ENCODE assay signal across 9 cellular contexts in the genomic region with DNA sequence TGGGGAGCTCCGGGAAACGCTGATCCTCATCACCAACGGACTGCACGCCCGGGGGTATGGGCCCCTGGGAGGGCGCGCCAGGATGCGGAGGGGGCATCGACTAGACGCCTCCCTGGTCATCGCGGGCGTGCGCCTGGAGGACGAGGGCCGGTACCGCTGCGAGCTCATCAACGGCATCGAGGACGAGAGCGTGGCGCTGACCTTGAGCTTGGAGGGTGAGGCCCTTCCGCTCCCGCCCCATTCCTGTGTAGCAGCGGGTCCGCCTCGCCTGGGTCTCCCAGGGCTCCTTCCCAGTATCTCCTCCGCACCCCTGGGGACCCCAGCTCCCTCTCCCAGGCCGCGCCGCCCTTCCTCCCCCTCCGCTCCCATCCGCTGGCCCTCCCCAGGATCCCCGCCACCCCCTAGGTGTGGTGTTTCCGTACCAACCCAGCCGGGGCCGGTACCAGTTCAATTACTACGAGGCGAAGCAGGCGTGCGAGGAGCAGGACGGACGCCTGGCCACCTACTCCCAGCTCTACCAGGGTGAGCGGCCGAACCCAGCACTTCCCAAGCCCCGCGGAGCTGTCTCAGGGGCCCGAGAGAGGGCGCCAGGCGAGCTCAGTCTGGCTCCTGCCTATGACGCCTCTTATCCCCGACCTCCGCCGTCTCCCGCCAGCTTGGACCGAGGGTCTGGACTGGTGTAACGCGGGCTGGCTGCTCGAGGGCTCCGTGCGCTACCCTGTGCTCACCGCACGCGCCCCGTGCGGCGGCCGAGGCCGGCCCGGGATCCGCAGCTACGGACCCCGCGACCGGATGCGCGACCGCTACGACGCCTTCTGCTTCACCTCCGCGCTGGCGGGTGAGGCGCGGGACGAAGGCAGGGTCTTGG. TPM values are rescaled to one million over a fixed set of nuclear protein-coding genes. Genes with fewer than 3 reads are reported as not detected.
DNase-seq lines count a peak whose midpoint lies in the region; ATAC-seq and TF ChIP-seq lines count a peak whose summit lies in the region.
"Had no signal": no experiment of that assay in that cellular context is flagged by ENCODE, and none has a peak within 500 bp of the region (broad histone marks: within the 10 kb centered on the region; RNA-seq: fewer than 3 reads in every experiment).

No MANE protein-coding gene starts in this region.

- H3K4me1 ChIP-seq in upper lobe of left lung: peaks cover 20 to 26% (median 22%) of the 10 kb centered on the region in 4 donors

- no peaks in the 10 kb centered on the region for H3K9me3 Mint-ChIP-seq in activated CD4-positive, alpha-beta T cell treated with anti-CD3 and anti-CD28 coated beads, Interleukin-2, amount 10 ng/mL, durations not matched to agents 24 days and 14 days
- H3K9me3 Mint-ChIP-seq in naive B cell: no peaks in the 10 kb centered on the region

- no peaks in the 10 kb centered on the region for H3K9me3 ChIP-seq in upper lobe of left lung

- H3K27ac ChIP-seq in upper lobe of left lung: peak overlapping the region in 3 of 4 donors; percentile 24 to 76 (median 24)

- no peak overlapping the region for H3K4me3 ChIP-seq in NB4 (ENCODE audit: low read depth, low read length)
- peak overlapping the region; percentile 37 for H3K4me3 ChIP-seq in epithelial cell of proximal tubule (ENCODE audit: low read depth, low read length)
- peak overlapping the region in 3 of 4 donors; percentile 17 to 51 (median 42) for H3K4me3 ChIP-seq in upper lobe of left lung

- peak overlapping the region; percentile 69 for H3K4me3 Mint-ChIP-seq in activated CD4-positive, alpha-beta T cell treated with anti-CD3 and anti-CD28 coated beads, Interleukin-2, amount 10 ng/mL, durations not matched to agents 24 days and 14 days
- H3K4me3 Mint-ChIP-seq in naive B cell: peak overlapping the region; percentile 58 to 88 (median 74)

- H3K27me3 ChIP-seq in upper lobe of left lung: peaks cover 6 to 37% (median 22%) of the 10 kb centered on the region in 4 donors

- peaks cover 64% of the 10 kb centered on the region for H3K27me3 Mint-ChIP-seq in activated CD4-positive, alpha-beta T cell treated with anti-CD3 and anti-CD28 coated beads, Interleukin-2, amount 10 ng/mL, durations not matched to agents 24 days and 14 days
- peaks cover 46 to 78% (median 55%) of the 10 kb centered on the region in 3 donors for H3K27me3 Mint-ChIP-seq in naive B cell

- ATAC-seq in naive B cell (ENCODE audit: low read depth in 2 of 2) (peak; percentile 52 to 55), upper lobe of left lung (ENCODE audit: low FRiP score in 2 of 2) (peak; percentile 59 to 71), GM21619 (IDR thresholded peaks at IDR 0.05; ENCODE audit: unreplicated experiment) (no peak)

- whole genome bisulfite sequencing in upper lobe of left lung, 2 donors: 1 to 9% methylated on average over 12 to 31 of the region's 87 CpGs

- TF ChIP-seq CTCF in NB4 (IDR thresholded peaks at IDR 0.05; ENCODE audit: low read depth, low read length): peak; percentile 29
- peak; percentile 41 for TF ChIP-seq CTCF in epithelial cell of proximal tubule (conservative IDR thresholded peaks at IDR 0.05; ENCODE audit: low read depth, low read length)
- TF ChIP-seq CTCF in upper lobe of left lung (IDR thresholded peaks at IDR 0.05): peak in 3 of 6 experiments; percentile 11 to 49 (median 45)

- intact Hi-C loops in activated CD4-positive, alpha-beta T cell treated with anti-CD3 and anti-CD28 coated beads, Interleukin-2, amount 10 ng/mL, durations not matched to agents 24 days and 14 days (cut with micrococcal nuclease): loop anchor here (10.0 kb wide), 1 partner anchor 301 kb away; a partner anchor contains a TSS

- H3K4me1 Mint-ChIP-seq in activated CD4-positive, alpha-beta T cell treated with anti-CD3 and anti-CD28 coated beads, Interleukin-2, amount 10 ng/mL, durations not matched to agents 24 days and 14 days: peaks cover 10% of the 10 kb centered on the region
- H3K4me1 Mint-ChIP-seq in naive B cell: peaks cover 13 to 27% (median 14%) of the 10 kb centered on the region in 3 donors

- no peak overlapping the region for H3K27ac Mint-ChIP-seq in activated CD4-positive, alpha-beta T cell treated with anti-CD3 and anti-CD28 coated beads, Interleukin-2, amount 10 ng/mL, durations not matched to agents 24 days and 14 days
- H3K27ac Mint-ChIP-seq in naive B cell: peak overlapping the region in 1 of 6 donors; percentile 83

- TF ChIP-seq EP300 in upper lobe of left lung (IDR thresholded peaks at IDR 0.05): no peak

- peak; percentile 61 for DNase-seq in EL
- DNase-seq in NB4 (ENCODE audit: low read depth): peak; percentile 55
- DNase-seq in activated CD4-positive, alpha-beta T cell treated with anti-CD3 and anti-CD28 coated beads, Interleukin-2, amount 10 ng/mL, durations not matched to agents 24 days and 14 days: peak; percentile 79
- no peak for DNase-seq in epithelial cell of proximal tubule (ENCODE audit: low read depth)
- no peak for DNase-seq in naive B cell
- DNase-seq in upper lobe of left lung: peak in 1 of 2 donors; percentile 87
- no peak for DNase-seq in H4 (ENCODE audit: low spot score)

- H3K36me3 ChIP-seq in upper lobe of left lung: no peaks in the 10 kb centered on the region

- TF ChIP-seq POLR2A in NB4 (IDR thresholded peaks at IDR 0.05; ENCODE audit: extremely low read depth, insufficient read length) (no peak), upper lobe of left lung (IDR thresholded peaks at IDR 0.05) (no peak)

- H3K36me3 Mint-ChIP-seq in activated CD4-positive, alpha-beta T cell treated with anti-CD3 and anti-CD28 coated beads, Interleukin-2, amount 10 ng/mL, durations not matched to agents 24 days and 14 days (ENCODE audit: low read depth): peaks cover 2% of the 10 kb centered on the region
- no peaks in the 10 kb centered on the region for H3K36me3 Mint-ChIP-seq in naive B cell

RNA-seq across cellular contexts. Expression of a gene that starts 5.0 kb away (rescaled TPM):
- not detected in 2 replicates for total RNA-seq in activated CD4-positive, alpha-beta T cell treated with anti-CD3 and anti-CD28 coated beads, Interleukin-2, amount 10 ng/mL, durations not matched to agents 24 days and 14 days
- total RNA-seq in epithelial cell of proximal tubule: not detected in 2 replicates
- not detected for polyA plus RNA-seq in naive B cell (ENCODE audit: low read depth in 6 of 6)
- 1 to 10 TPM in 1 of 6 donors, under 1 TPM in 2, not detected in 3; 0.14 to 5.0 (median 0.37) TPM for total RNA-seq in upper lobe of left lung
- not detected in 2 replicates for total RNA-seq in H4 (2014; rRNA removed; shearing (Covaris generic))
- total RNA-seq: activated CD8-positive, alpha-beta memory T cell treated with anti-CD3 and anti-CD28 coated beads for 36 hours had no signal

RNA-seq across cellular contexts. Expression of a gene that starts 17.7 kb away (rescaled TPM):
- total RNA-seq in activated CD4-positive, alpha-beta T cell treated with anti-CD3 and anti-CD28 coated beads, Interleukin-2, amount 10 ng/mL, durations not matched to agents 24 days and 14 days: not detected in 2 replicates
- total RNA-seq in epithelial cell of proximal tubule: not detected in 2 replicates
- not detected for polyA plus RNA-seq in naive B cell (ENCODE audit: low read depth in 6 of 6)
- total RNA-seq in upper lobe of left lung: under 1 TPM in 2 of 6 donors, not detected in 4; 0.11 to 0.13 TPM
- total RNA-seq in H4 (2014; rRNA removed; shearing (Covaris generic)): 0.06 TPM in 1 of 2 replicates, not detected in the other
- total RNA-seq: activated CD8-positive, alpha-beta memory T cell treated with anti-CD3 and anti-CD28 coated beads for 36 hours had no signal

RNA-seq across cellular contexts. Expression of a gene that starts 22.9 kb away (rescaled TPM):
- total RNA-seq in activated CD4-positive, alpha-beta T cell treated with anti-CD3 and anti-CD28 coated beads, Interleukin-2, amount 10 ng/mL, durations not matched to agents 24 days and 14 days: 99.0 and 99.2 TPM in 2 replicates
- total RNA-seq in epithelial cell of proximal tubule (15.9 and 22.9 TPM in 2 replicates), upper lobe of left lung (10 to 100 TPM in 5 of 6 donors, 1 to 10 TPM in 1; 5.7 to 26.2 (median 19.4) TPM)
- polyA plus RNA-seq in naive B cell (ENCODE audit: low read depth in 6 of 6): 10 to 100 TPM; 16.6 to 47.9 (median 28.7) TPM
- total RNA-seq in H4 (2014; rRNA removed; shearing (Covaris generic)): 31.8 and 49.3 TPM in 2 replicates

RNA-seq across cellular contexts. Expression of a gene that starts 32.6 kb away (rescaled TPM):
- 84.1 and 90.2 TPM in 2 replicates for total RNA-seq in activated CD4-positive, alpha-beta T cell treated with anti-CD3 and anti-CD28 coated beads, Interleukin-2, amount 10 ng/mL, durations not matched to agents 24 days and 14 days
- total RNA-seq in epithelial cell of proximal tubule: 124 and 127 TPM in 2 replicates
- 100 to 1,000 TPM in 5 of 6 donors, 10 to 100 TPM in 1; 97.6 to 177 (median 110) TPM for polyA plus RNA-seq in naive B cell (ENCODE audit: low read depth in 6 of 6)
- total RNA-seq in upper lobe of left lung: 10 to 100 TPM; 46.1 to 81.1 (median 60.0) TPM
- total RNA-seq in H4 (2014; rRNA removed; shearing (Covaris generic)): 212 and 242 TPM in 2 replicates

RNA-seq across cellular contexts. Expression of a gene that starts 44.7 kb away (rescaled TPM):
- total RNA-seq in activated CD4-positive, alpha-beta T cell treated with anti-CD3 and anti-CD28 coated beads, Interleukin-2, amount 10 ng/mL, durations not matched to agents 24 days and 14 days: 4.6 and 5.4 TPM in 2 replicates
- total RNA-seq in epithelial cell of proximal tubule: not detected in 2 replicates
- polyA plus RNA-seq in naive B cell (ENCODE audit: low read depth in 6 of 6): 1 to 10 TPM in 5 of 6 donors, not detected in 1; 2.4 to 4.5 (median 3.2) TPM
- total RNA-seq in upper lobe of left lung: under 1 TPM in 1 of 6 donors, not detected in 5; 0.20 TPM
- total RNA-seq in H4 (2014; rRNA removed; shearing (Covaris generic)): not detected in 2 replicates

Comparison
In these comparisons a context has a peak if more than half of its experiments do, and no peak if none do; other contexts are left out.
1. DNase-seq: peak in EL (single experiment), NB4 (single experiment) and activated CD4-positive, alpha-beta T cell treated with anti-CD3 and anti-CD28 coated beads, Interleukin-2, amount 10 ng/mL, durations not matched to agents 24 days and 14 days (single experiment); none in epithelial cell of proximal tubule (single experiment), naive B cell (single experiment) and H4 (single experiment).